ENCODE assay signal across 8 cellular contexts in genomic region chr6:30481965-30482644, GRCh38. TPM values are rescaled to one million over a fixed set of nuclear protein-coding genes. Genes with fewer than 3 reads are reported as not detected.
DNase-seq lines count a peak whose midpoint lies in the region; ATAC-seq and TF ChIP-seq lines count a peak whose summit lies in the region.
"Not testable (repeated sequence)": the region's sequence is repeated elsewhere in the genome, so short reads cannot be mapped to it uniquely, and the experiment has no call there.

No MANE protein-coding gene starts in this region.

- peak; percentile 88 for ATAC-seq in CD4-positive, alpha-beta T cell (ENCODE audit: poor library complexity)

- H3K9me3 ChIP-seq in CD4-positive, alpha-beta T cell (ENCODE audit: control insufficient read depth, low read length): not testable (repeated sequence)

- not testable (repeated sequence) for H3K36me3 Mint-ChIP-seq in CD4-positive, alpha-beta T cell (ENCODE audit: low read depth)

- peaks cover 59% of the 10 kb centered on the region for H3K27me3 Mint-ChIP-seq in CD4-positive, alpha-beta T cell

- not testable (repeated sequence) for H3K27ac Mint-ChIP-seq in CD4-positive, alpha-beta T cell

- POLR2A ChIA-PET in CD4-positive, alpha-beta T cell (lab: Charles Lee): interaction anchor here (0.6 to 3.5 kb wide), 18 partner anchors 9 to 920 kb away, joined by 3 to 26 read pairs (median 4); partner anchors contain the start of genes GNL1, MRPS18B, PPP1R10 and PRR3

- not testable (repeated sequence) for H3K9me3 Mint-ChIP-seq in CD4-positive, alpha-beta T cell

- peak overlapping the region; percentile 24 for H3K4me3 ChIP-seq in epithelial cell of proximal tubule (ENCODE audit: low read depth, low read length)

- not testable (repeated sequence) for H3K4me3 Mint-ChIP-seq in CD4-positive, alpha-beta T cell

- intact Hi-C loops in CD4-positive, alpha-beta T cell (cut with DNase I, micrococcal nuclease): loop anchor here (2.0 to 5.0 kb wide), 6 partner anchors 51 to 600 kb away; partner anchors contain the start of gene DHX16 (in 2 of the 2)

- H3K27me3 ChIP-seq in CD4-positive, alpha-beta T cell (ENCODE audit: control insufficient read depth, insufficient read depth, low read length): peaks cover 41% of the 10 kb centered on the region

- CTCF ChIA-PET in CD4-positive, alpha-beta T cell (lab: Charles Lee): interaction anchor here (0.6 to 7.3 kb wide), 41 partner anchors 9 to 647 kb away, joined by 3 to 144 read pairs (median 5); partner anchors contain the start of genes ABCF1, DHX16, MRPS18B and PRR3

- H3K4me1 Mint-ChIP-seq in CD4-positive, alpha-beta T cell (ENCODE audit: low read depth): peaks cover 35% of the 10 kb centered on the region

- H3K27ac ChIP-seq in CD4-positive, alpha-beta T cell (ENCODE audit: low read depth, low read length): not testable (repeated sequence)

- TF ChIP-seq CTCF in CD4-positive, alpha-beta T cell (IDR thresholded peaks at IDR 0.05): peak; percentile 74
- TF ChIP-seq CTCF in epithelial cell of proximal tubule (conservative IDR thresholded peaks at IDR 0.05; ENCODE audit: low read depth, low read length): peak; percentile 76

- DNase-seq in CD4-positive, alpha-beta T cell: peak; percentile 75 to 88 (median 82)
- peak; percentile 8 for DNase-seq in GOT3 (lab: John Stamatoyannopoulos, UW)
- DNase-seq in NCI-H1092 (lab: John Stamatoyannopoulos, UW): peak; percentile 7
- DNase-seq in SK-MEL-5 (ENCODE audit: low read depth, low spot score): peak; percentile 79
- DNase-seq in activated T-helper 1 cell treated with Interleukin-2 at 50 U/mL for 16 hours (ENCODE audit: low read depth): peak; percentile 70
- not testable (repeated sequence) for DNase-seq in epithelial cell of proximal tubule (ENCODE audit: low read depth)
- peak; percentile 80 for DNase-seq in medulla oblongata (ENCODE audit: extremely low spot score)
- peak; percentile 58 to 82 (median 71) for DNase-seq in stimulated activated CD4-positive, alpha-beta T cell treated with anti-CD3 and anti-CD28 coated beads, TNF-alpha, amount 100 ng/mL, for 24 hours (ENCODE audit: low read depth in 3 of 3)

- in situ Hi-C loops in SK-MEL-5 (cut with HindIII; ENCODE audit: low pct_unique_long_range_greater_than_20kb, low sequenced_read_pairs): not testable (repeated sequence)

RNA-seq across cellular contexts. Expression of gene HLA-E, which starts 7.2 kb away (rescaled TPM):
- 1,000 to 10,000 TPM; 1,136 to 1,173 TPM for total RNA-seq in CD4-positive, alpha-beta T cell
- total RNA-seq in SK-MEL-5 (2014; rRNA removed; shearing (Covaris generic)): 174 and 181 TPM in 2 replicates
- 183 and 184 TPM in 2 replicates for polyA plus RNA-seq in SK-MEL-5 (2015; cell fraction: cytosol; rRNA removed)
- polyA plus RNA-seq in SK-MEL-5 (2015; cell fraction: nucleus; rRNA removed): 52.7 and 61.6 TPM in 2 replicates
- 56.9 and 93.3 TPM in 2 replicates for total RNA-seq in epithelial cell of proximal tubule
